In genomic region chr7:25118048-25118753, GRCh38 we compare ENCODE assay signal across 9 cellular contexts. TPM values are rescaled to one million over a fixed set of nuclear protein-coding genes. Genes with fewer than 3 reads are reported as not detected.
DNase-seq lines count a peak whose midpoint lies in the region; ATAC-seq and TF ChIP-seq lines count a peak whose summit lies in the region.
"Had no signal": no experiment of that assay in that cellular context is flagged by ENCODE, and none has a peak within 500 bp of the region (broad histone marks: within the 10 kb centered on the region; RNA-seq: fewer than 3 reads in every experiment).

No MANE protein-coding gene starts in this region.

- no peak overlapping the region for H2BK12ac ChIP-seq in trophoblast cell (ENCODE audit: low read length)

- no peak overlapping the region for H2BK5ac ChIP-seq in trophoblast cell (ENCODE audit: low read depth, low read length, poor library complexity)

- H3K79me1 ChIP-seq in trophoblast cell (ENCODE audit: low read length) = no peaks in the 10 kb centered on the region

- intact Hi-C loops in colonic mucosa (cut with DNase I) = no loop called here

- TF ChIP-seq CTCF in colonic mucosa (IDR thresholded peaks at IDR 0.05) (no peak), tibial nerve (IDR thresholded peaks at IDR 0.05) (no peak), SK-N-SH (IDR thresholded peaks at IDR 0.05) (no peak)

- TF ChIP-seq RAD21 in SK-N-SH (IDR thresholded peaks at IDR 0.05; ENCODE audit: low read length) = no peak

- POLR2A ChIA-PET in SK-N-SH (lab: Yijun Ruan, JAX) = interaction anchor here (0.6 kb wide), 1 partner anchor 1086 kb away, joined by 3 read pairs; no protein-coding TSS in a partner anchor

- peak overlapping the region; percentile 21 for H3K27ac ChIP-seq in colonic mucosa
- H3K27ac ChIP-seq in tibial nerve = peak overlapping the region in 1 of 4 donors; percentile 66
- H3K27ac ChIP-seq in SK-N-SH (ENCODE audit: low read depth in 2 of 2, low read length in 1 of 2) = no peak overlapping the region
- H3K27ac ChIP-seq in trophoblast cell (ENCODE audit: low read depth, low read length) = no peak overlapping the region

- no peak for TF ChIP-seq POLR2A in tibial nerve (IDR thresholded peaks at IDR 0.05)

- H3K4me3 ChIP-seq in colonic mucosa (no peak overlapping the region), tibial nerve (no peak overlapping the region), SK-N-SH (ENCODE audit: low read depth in 2 of 2, low read length in 1 of 2) (no peak overlapping the region), trophoblast cell (ENCODE audit: low read depth, low read length) (no peak overlapping the region)

- H3K27me3 ChIP-seq in colonic mucosa (no peaks in the 10 kb centered on the region), tibial nerve (no peaks in the 10 kb centered on the region), SK-N-SH (ENCODE audit: insufficient read depth) (no peaks in the 10 kb centered on the region), trophoblast cell (ENCODE audit: insufficient read depth, low read length) (no peaks in the 10 kb centered on the region)

- WGBS in tibial nerve, 2 donors = 81 to 84% methylated on average over 8 of the region's 8 CpGs
- 78% methylated on average over 8 of the region's 8 CpGs for WGBS in SK-N-SH (ENCODE audit: low lambda C conversion rate)
- no CpG with 5 or more reads among the region's 8 CpGs for WGBS in trophoblast cell (ENCODE audit: extremely low coverage, insufficient coverage, insufficient read length)

- peaks cover 35% of the 10 kb centered on the region for H3K79me2 ChIP-seq in SK-N-SH (ENCODE audit: insufficient read depth)
- no peaks in the 10 kb centered on the region for H3K79me2 ChIP-seq in trophoblast cell (ENCODE audit: control insufficient read depth, insufficient read depth, low read length, poor library complexity)

- H3K4ac ChIP-seq in trophoblast cell (ENCODE audit: low read depth, low read length) = no peak overlapping the region

- H3K18ac ChIP-seq in trophoblast cell (ENCODE audit: low read length) = no peak overlapping the region

- DNase-seq in colonic mucosa (no peak), tibial nerve (ENCODE audit: low spot score in 2 of 2) (no peak), NCI-H128 (lab: John Stamatoyannopoulos, UW; ENCODE audit: unreplicated experiment) (no peak), SK-N-SH (no peak), trophoblast cell (no peak)
- DNase-seq: activated effector memory CD4-positive, alpha-beta T cell treated with anti-CD3 and anti-CD28 coated beads, Interleukin-2, amount 50 U/mL, for 16 hours had no signal

- H3K36me3 ChIP-seq in colonic mucosa (peaks cover 13% of the 10 kb centered on the region), tibial nerve (peaks cover 0 to 39% (median 0%) of the 10 kb centered on the region in 3 donors), SK-N-SH (replicated peaks in 1 of 2; ENCODE audit: control insufficient read depth in 1 of 2, insufficient read depth in 2 of 2, low read length in 1 of 2) (peaks cover 25 to 42% of the 10 kb centered on the region in 2 experiments), trophoblast cell (ENCODE audit: control insufficient read depth in 1 of 2, insufficient read depth in 2 of 2, low read length in 2 of 2) (peaks cover 13 to 22% of the 10 kb centered on the region in 2 experiments)

- no peak overlapping the region for H2BK120ac ChIP-seq in trophoblast cell (ENCODE audit: insufficient read depth, low read length, poor library complexity)

- H3K9ac ChIP-seq in colonic mucosa (ENCODE audit: low read depth in 2 of 2, low read length in 2 of 2) (no peak overlapping the region), SK-N-SH (no peak overlapping the region), trophoblast cell (ENCODE audit: low read length) (no peak overlapping the region)

- H2AFZ ChIP-seq in SK-N-SH (ENCODE audit: low read depth) (no peak overlapping the region), trophoblast cell (ENCODE audit: insufficient read depth, low read length, poor library complexity) (no peak overlapping the region)

- H3K4me1 ChIP-seq in colonic mucosa = no peaks in the 10 kb centered on the region
- peaks cover 0 to 7% (median 0%) of the 10 kb centered on the region in 4 donors for H3K4me1 ChIP-seq in tibial nerve
- peaks cover 0 to 12% of the 10 kb centered on the region in 2 experiments; a peak in 2 of 4 replicates for H3K4me1 ChIP-seq in SK-N-SH (ENCODE audit: control insufficient read depth in 1 of 2, insufficient read depth in 2 of 2, low read depth in 1 of 2, low read length in 1 of 2)
- peaks cover 0 to 2% of the 10 kb centered on the region in 2 experiments for H3K4me1 ChIP-seq in trophoblast cell (ENCODE audit: control insufficient read depth in 1 of 2, insufficient read depth in 2 of 2, low read length in 2 of 2)

- no peak overlapping the region for H3K23ac ChIP-seq in trophoblast cell (ENCODE audit: low read length)

- peaks cover 22% of the 10 kb centered on the region for H3F3A ChIP-seq in SK-N-SH (replicated peaks; ENCODE audit: insufficient read depth)

- H4K8ac ChIP-seq in trophoblast cell (ENCODE audit: low read depth, low read length) = no peak overlapping the region

- H3K9me2 ChIP-seq in SK-N-SH = no peaks in the 10 kb centered on the region

- peaks cover 4% of the 10 kb centered on the region; the same call in 1 of the 2 replicates for H4K20me1 ChIP-seq in SK-N-SH (ENCODE audit: insufficient read depth)

- TF ChIP-seq EP300 in tibial nerve (IDR thresholded peaks at IDR 0.05) = no peak
- TF ChIP-seq EP300 in SK-N-SH (IDR thresholded peaks at IDR 0.05; ENCODE audit: borderline replicate concordance in 1 of 2, low read depth in 1 of 2, low read length in 1 of 2) = no peak

- no peak overlapping the region for H4K91ac ChIP-seq in trophoblast cell (ENCODE audit: low read depth, low read length)

- no peak overlapping the region for H2AK5ac ChIP-seq in trophoblast cell (ENCODE audit: low read length)

- no peak overlapping the region for H3K14ac ChIP-seq in trophoblast cell (ENCODE audit: low read length)

- H3K4me2 ChIP-seq in SK-N-SH = no peak overlapping the region
- H3K4me2 ChIP-seq in trophoblast cell (ENCODE audit: low read length) = no peak overlapping the region

- ATAC-seq in GM18519 (IDR thresholded peaks at IDR 0.05; ENCODE audit: low FRiP score, unreplicated experiment) (peak; percentile 26), GM21367 (IDR thresholded peaks at IDR 0.05; ENCODE audit: unreplicated experiment) (peak; percentile 21), HG03139 (IDR thresholded peaks at IDR 0.05; ENCODE audit: unreplicated experiment) (peak; percentile 19)

- H4K12ac ChIP-seq in trophoblast cell (ENCODE audit: low read depth, low read length) = no peak overlapping the region

- CTCF ChIA-PET in SK-N-SH (lab: Yijun Ruan, JAX) = interaction anchor here (1.1 to 8.0 kb wide), 6 partner anchors 19 to 397 kb away, joined by 3 to 68 read pairs (median 4); no protein-coding TSS in a partner anchor

- H3K9me3 ChIP-seq in colonic mucosa (no peaks in the 10 kb centered on the region), tibial nerve (no peaks in the 10 kb centered on the region), SK-N-SH (no peaks in the 10 kb centered on the region), trophoblast cell (ENCODE audit: insufficient read depth, low read depth, low read length) (no peaks in the 10 kb centered on the region)

TF ChIP-seq in SK-N-SH, 30 proteins besides CTCF, POLR2A, EP300 and RAD21 (continues in another document):
- no peak for TF ChIP-seq FOXM1 (IDR thresholded peaks at IDR 0.05; ENCODE audit: low read depth)
- TF ChIP-seq REST (IDR thresholded peaks at IDR 0.05; ENCODE audit: low read depth, low read length) = no peak
- TF ChIP-seq ELF1 (IDR thresholded peaks at IDR 0.05) = no peak
- TF ChIP-seq USF2 (IDR thresholded peaks at IDR 0.05; ENCODE audit: borderline replicate concordance, low read depth, low read length) = no peak
- no peak for TF ChIP-seq TAF1 (IDR thresholded peaks at IDR 0.05; ENCODE audit: borderline replicate concordance, low read depth, low read length)
- no peak for TF ChIP-seq NRF1 (IDR thresholded peaks at IDR 0.05; ENCODE audit: low read depth, low read length)
- no peak for TF ChIP-seq FOSL2 (IDR thresholded peaks at IDR 0.05; ENCODE audit: borderline replicate concordance, low read depth)

RNA-seq across cellular contexts. Expression of gene CYCS, which starts 6.9 kb away (rescaled TPM):
- total RNA-seq in colonic mucosa (100 to 1,000 TPM; 344 to 371 TPM), tibial nerve (10 to 100 TPM; 13.3 to 25.6 (median 23.4) TPM)
- polyA plus RNA-seq in SK-N-SH (2012; rRNA removed) = 22.9 and 23.8 TPM in 2 replicates
- 39.2 and 65.4 TPM in 2 replicates for polyA plus RNA-seq in SK-N-SH (2012; cell fraction: cytosol; rRNA removed)
- polyA plus RNA-seq in SK-N-SH (2012; cell fraction: nucleus; rRNA removed) = 5.1 and 12.5 TPM in 2 replicates
- 178 and 183 TPM in 2 replicates for polyA plus RNA-seq in trophoblast cell (2013)

Comparison
In these comparisons a context has a peak if more than half of its experiments do, and no peak if none do; other contexts are left out.
1. RNA of gene CYCS, which starts 6.9 kb away (total RNA-seq): 344 to 371 TPM in colonic mucosa; 13.3 to 25.6 TPM in tibial nerve; every median in the first group is over 10 times any median in the second.
2. Peak in every context shown above with its lines, with median percentiles within 50 percentile points of each other: ATAC-seq.